Comparison of ENCODE assay signal across 17 cellular contexts in genomic region chr9:93085676-93086075, GRCh38. TPM values are rescaled to one million over a fixed set of nuclear protein-coding genes. Genes with fewer than 3 reads are reported as not detected.
DNase-seq lines count a peak whose midpoint lies in the region; ATAC-seq and TF ChIP-seq lines count a peak whose summit lies in the region.
"Had no signal": no experiment of that assay in that cellular context is flagged by ENCODE, and none has a peak within 500 bp of the region (broad histone marks: within the 10 kb centered on the region; RNA-seq: fewer than 3 reads in every experiment).

No MANE protein-coding gene starts in this region.

- H3K27ac ChIP-seq in sigmoid colon: no peak overlapping the region
- H3K27ac ChIP-seq: HL-60, skin epidermis had no signal

- H3K4me1 ChIP-seq in sigmoid colon: no peaks in the 10 kb centered on the region

- no peak for ATAC-seq in SK-N-SH treated with all-trans-retinoic acid at 6 μM for 48 hours
- ATAC-seq in esophagus mucosa: peak; percentile 22
- ATAC-seq in GM21576 (IDR thresholded peaks at IDR 0.05; ENCODE audit: unreplicated experiment): no peak

- TF ChIP-seq POLR2A in sigmoid colon (IDR thresholded peaks at IDR 0.05): no peak

- no peak for TF ChIP-seq EP300 in sigmoid colon (IDR thresholded peaks at IDR 0.05)

- CTCF ChIA-PET in activated naive CD4-positive, alpha-beta T cell treated with anti-CD3 and anti-CD28 coated beads for 36 hours (lab: Charles Lee): no interaction called here

- H3K4me3 Mint-ChIP-seq in activated naive CD4-positive, alpha-beta T cell treated with anti-CD3 and anti-CD28 coated beads for 36 hours: no peak overlapping the region
- H3K4me3 Mint-ChIP-seq: CD4-positive, alpha-beta T cell had no signal

- no peak for TF ChIP-seq CTCF in sigmoid colon (IDR thresholded peaks at IDR 0.05)

- H3K9me3 ChIP-seq in sigmoid colon: no peaks in the 10 kb centered on the region

- peaks cover 6% of the 10 kb centered on the region for H3K9me3 Mint-ChIP-seq in activated naive CD4-positive, alpha-beta T cell treated with anti-CD3 and anti-CD28 coated beads for 36 hours
- H3K9me3 Mint-ChIP-seq: CD4-positive, alpha-beta T cell had no signal

- H3K36me3 ChIP-seq in sigmoid colon: no peaks in the 10 kb centered on the region

- WGBS in sigmoid colon, 2 donors: 93 to 97% methylated on average over 4 of the region's 4 CpGs

- H3K27me3 ChIP-seq in sigmoid colon: no peaks in the 10 kb centered on the region

- no peak for DNase-seq in activated naive CD4-positive, alpha-beta T cell treated with anti-CD3 and anti-CD28 coated beads for 36 hours
- no peak for DNase-seq in activated naive CD4-positive, alpha-beta T cell (lab: John Stamatoyannopoulos, UW)
- DNase-seq in sigmoid colon (peak; percentile 33), NCI-H1048 (lab: John Stamatoyannopoulos, UW) (no peak), NCI-H524 treated with DMSO at 0.1 percent for 48 hours (lab: John Stamatoyannopoulos, UW) (no peak)
- DNase-seq: DMS79; effector CD8-positive, alpha-beta T cell; KBM-7; NCI-H2081; stimulated activated CD4-positive, alpha-beta T cell treated with anti-CD3 and anti-CD28 coated beads, Interleukin-4, amount 100 ng/mL, for 1 hour; SW 1271 had no signal

- H3K27me3 Mint-ChIP-seq in activated naive CD4-positive, alpha-beta T cell treated with anti-CD3 and anti-CD28 coated beads for 36 hours (ENCODE audit: low read depth): no peaks in the 10 kb centered on the region
- H3K27me3 Mint-ChIP-seq: CD4-positive, alpha-beta T cell had no signal

- intact Hi-C loops in activated naive CD4-positive, alpha-beta T cell treated with anti-CD3 and anti-CD28 coated beads for 36 hours (cut with micrococcal nuclease): no loop called here
- intact Hi-C loops in sigmoid colon (cut with DNase I): no loop called here

- H3K27ac Mint-ChIP-seq in activated naive CD4-positive, alpha-beta T cell treated with anti-CD3 and anti-CD28 coated beads for 36 hours: peak overlapping the region; percentile 36

- peaks cover 61% of the 10 kb centered on the region for H3K36me3 Mint-ChIP-seq in activated naive CD4-positive, alpha-beta T cell treated with anti-CD3 and anti-CD28 coated beads for 36 hours (ENCODE audit: low read depth)

- H3K4me3 ChIP-seq in sigmoid colon: no peak overlapping the region
- H3K4me3 ChIP-seq: skin epidermis had no signal

- H3K4me1 Mint-ChIP-seq in activated naive CD4-positive, alpha-beta T cell treated with anti-CD3 and anti-CD28 coated beads for 36 hours (ENCODE audit: low read depth): peaks cover 63% of the 10 kb centered on the region

TF ChIP-seq in SK-N-SH treated with all-trans-retinoic acid at 6 μM for 48 hours, 23 proteins besides CTCF, POLR2A, EP300 and RAD21:
- TF ChIP-seq ZNF8 (CRISPR knock-in tag; IDR thresholded peaks at IDR 0.05) (no peak), CSDC2 (CRISPR knock-in tag; IDR thresholded peaks at IDR 0.05) (no peak), ZNF565 (CRISPR knock-in tag; conservative IDR thresholded peaks at IDR 0.05; ENCODE audit: low read depth) (peak; percentile 92), ESRRG (CRISPR knock-in tag; IDR thresholded peaks at IDR 0.05) (no peak)

RNA-seq across cellular contexts. Expression of gene CARD19, which starts 10.3 kb away (rescaled TPM):
- total RNA-seq in activated naive CD4-positive, alpha-beta T cell treated with anti-CD3 and anti-CD28 coated beads for 36 hours: 10 to 100 TPM; 51.4 to 52.0 TPM
- total RNA-seq in esophagus mucosa (19.9 TPM), sigmoid colon (10 to 100 TPM; 51.2 to 88.4 (median 85.0) TPM)
- 10 to 100 TPM; 56.8 to 87.2 (median 66.1) TPM for polyA plus RNA-seq in sigmoid colon

RNA-seq across cellular contexts. Expression of gene SUSD3, which starts 27.2 kb away (rescaled TPM):
- 10 to 100 TPM; 62.7 to 68.3 TPM for total RNA-seq in activated naive CD4-positive, alpha-beta T cell treated with anti-CD3 and anti-CD28 coated beads for 36 hours
- 0.96 TPM for total RNA-seq in esophagus mucosa
- 1 to 10 TPM; 1.9 to 7.2 (median 4.7) TPM for total RNA-seq in sigmoid colon
- 10 to 100 TPM in 1 of 3 donors, under 1 TPM in 1, not detected in 1; 0.92 to 15.2 TPM for polyA plus RNA-seq in sigmoid colon

RNA-seq across cellular contexts. Expression of gene NINJ1, which starts 48.4 kb away (rescaled TPM):
- total RNA-seq in activated naive CD4-positive, alpha-beta T cell treated with anti-CD3 and anti-CD28 coated beads for 36 hours: 10 to 100 TPM; 93.9 to 96.9 TPM
- total RNA-seq in esophagus mucosa: 16.9 TPM
- 100 to 1,000 TPM in 1 of 4 donors, 10 to 100 TPM in 3; 56.5 to 116 (median 69.6) TPM for total RNA-seq in sigmoid colon
- polyA plus RNA-seq in sigmoid colon: 10 to 100 TPM; 28.9 to 58.7 (median 53.5) TPM

Comparison
In these comparisons a context has a peak if more than half of its experiments do, and no peak if none do; other contexts are left out.
1. RNA of gene SUSD3, which starts 27.2 kb away (total RNA-seq): 62.7 to 68.3 TPM in activated naive CD4-positive, alpha-beta T cell treated with anti-CD3 and anti-CD28 coated beads for 36 hours; 1.9 to 7.2 TPM in sigmoid colon and 0.96 TPM in esophagus mucosa (single experiment); every median in the first group is over 4 times any median in the second.